Comparison of ENCODE assay signal across 35 cellular contexts in genomic region chr1:62774006-62774405, GRCh38.
"Had no signal": no experiment of that assay in that cellular context is flagged by ENCODE, and none has a peak within 500 bp of the region (broad histone marks: within the 10 kb centered on the region; RNA-seq: fewer than 3 reads in every experiment).

No MANE protein-coding gene starts in this region.

- H3K36me3 ChIP-seq: adrenal gland, brain microvascular endothelial cell, breast epithelium, WERI-Rb-1 had no signal

- H3K4me3 ChIP-seq: adrenal gland, body of pancreas, breast epithelium had no signal

- FAIRE-seq: astrocyte, colon had no signal

- H3K27me3 ChIP-seq: adrenal gland, body of pancreas, brain microvascular endothelial cell, breast epithelium had no signal

- ATAC-seq: activated CD4-positive, alpha-beta T cell treated with anti-CD3 and anti-CD28 coated beads for 36 hours; activated CD4-positive, CD25-positive, alpha-beta regulatory T cell treated with anti-CD3 and anti-CD28 coated beads, Interleukin-2, amount 50 U/mL, for 24 hours; activated CD8-positive, alpha-beta T cell treated with anti-CD3 and anti-CD28 coated beads for 36 hours; activated naive CD4-positive, alpha-beta T cell treated with anti-CD3 and anti-CD28 coated beads, Interleukin-2, amount 50 U/mL, for 72 hours; activated T-cell treated with anti-CD3 and anti-CD28 coated beads, Interleukin-2, amount 50 U/mL, for 4 hours; activated T-cell treated with anti-CD3 and anti-CD28 coated beads, Interleukin-2, amount 50 U/mL, for 72 hours; activated T-helper 17 cell treated with anti-CD3 and anti-CD28 coated beads, Interleukin-2, amount 50 U/mL, for 72 hours; body of pancreas; WTC11 had no signal

- H3K27ac ChIP-seq: adrenal gland, body of pancreas, brain microvascular endothelial cell, breast epithelium, WERI-Rb-1 had no signal

- DNase-seq: activated CD4-positive, alpha-beta memory T cell treated with anti-CD3 and anti-CD28 coated beads for 36 hours; activated CD4-positive, alpha-beta T cell treated with anti-CD3 and anti-CD28 coated beads for 1 hour; activated CD4-positive, alpha-beta T cell treated with anti-CD3 and anti-CD28 coated beads for 36 hours; activated CD4-positive, alpha-beta T cell treated with anti-CD3 and anti-CD28 coated beads for 48 hours; activated CD4-positive, alpha-beta T cell treated with anti-CD3 and anti-CD28 coated beads, Interleukin-2, amount 10 ng/mL, durations not matched to agents 7 days and 5 days; activated CD4-positive, alpha-beta T cell treated with anti-CD3 and anti-CD28 coated beads, Interleukin-2, amount 50 U/mL, for 4 hours; activated CD4-positive, CD25-positive, alpha-beta regulatory T cell; activated CD8-positive, alpha-beta memory T cell treated with anti-CD3 and anti-CD28 coated beads, Interleukin-2, amount 50 U/mL, for 4 hours; activated CD8-positive, alpha-beta T cell treated with anti-CD3 and anti-CD28 coated beads for 36 hours; activated effector memory CD4-positive, alpha-beta T cell treated with anti-CD3 and anti-CD28 coated beads, Interleukin-2, amount 50 U/mL, for 16 hours; activated gamma-delta T cell treated with Interleukin-2 at 50 U/mL for 16 hours; activated naive CD4-positive, alpha-beta T cell; activated naive CD4-positive, alpha-beta T cell treated with anti-CD3 and anti-CD28 coated beads for 36 hours; activated naive CD4-positive, alpha-beta T cell treated with anti-CD3 and anti-CD28 coated beads, Interleukin-2, amount 50 U/mL, for 16 hours; activated naive CD8-positive, alpha-beta T cell treated with anti-CD3 and anti-CD28 coated beads for 36 hours; activated T-cell treated with anti-CD3 and anti-CD28 coated beads for 4 hours; activated T-cell treated with anti-CD3 and anti-CD28 coated beads, Interleukin-2, amount 50 U/mL, for 1 hour; activated T-cell treated with anti-CD3 and anti-CD28 coated beads, Interleukin-2, amount 50 U/mL, for 4 hours; activated T-cell treated with anti-CD3 and anti-CD28 coated beads, Interleukin-2, amount 50 U/mL, for 72 hours; adrenal gland; amniotic stem cell; aorta; body of pancreas; brain microvascular endothelial cell; central memory CD4-positive, alpha-beta T cell; T-helper 2 cell; T-helper 9 cell; WERI-Rb-1 had no signal

- H3K9me3 ChIP-seq: body of pancreas, breast epithelium had no signal

- H3K4me1 ChIP-seq: adrenal gland, body of pancreas, breast epithelium had no signal
